1 cellular context compared by ENCODE assay signal in genomic region chr16:89688395-89688794, GRCh38.
TF ChIP-seq lines count a peak whose summit lies in the region.

No MANE protein-coding gene starts in this region.

TF ChIP-seq in H1, 55 proteins besides CTCF, POLR2A, EP300 and RAD21:
- TF ChIP-seq SIN3A (conservative IDR thresholded peaks at IDR 0.05 in 1 of 2, IDR thresholded peaks at IDR 0.05 in 1 of 2; ENCODE audit: low read depth in 1 of 2, low read length in 2 of 2) (no peak), TEAD4 (IDR thresholded peaks at IDR 0.05; ENCODE audit: low read depth, low read length) (no peak), CBX8 (IDR thresholded peaks at IDR 0.05; ENCODE audit: borderline replicate concordance, low read depth, low read length) (no peak), RNF2 (IDR thresholded peaks at IDR 0.05; ENCODE audit: borderline replicate concordance, low read depth, low read length, missing control alignments, poor library complexity, severe bottlenecking) (no peak), CEBPB (IDR thresholded peaks at IDR 0.05; ENCODE audit: low read depth, low read length) (no peak), BCL11A (IDR thresholded peaks at IDR 0.05; ENCODE audit: low read depth in 2 of 2, low read length in 2 of 2) (no peak), CTBP2 (IDR thresholded peaks at IDR 0.05; ENCODE audit: borderline replicate concordance, insufficient read depth, insufficient read length, low read length) (no peak), CREB1 (IDR thresholded peaks at IDR 0.05) (no peak), TCF12 (IDR thresholded peaks at IDR 0.05; ENCODE audit: low read depth, low read length) (no peak), RBBP5 (IDR thresholded peaks at IDR 0.05; ENCODE audit: borderline replicate concordance, low read depth, low read length) (no peak), HDAC6 (IDR thresholded peaks at IDR 0.05; ENCODE audit: low read depth, low read length) (no peak)
